In the genomic region with DNA sequence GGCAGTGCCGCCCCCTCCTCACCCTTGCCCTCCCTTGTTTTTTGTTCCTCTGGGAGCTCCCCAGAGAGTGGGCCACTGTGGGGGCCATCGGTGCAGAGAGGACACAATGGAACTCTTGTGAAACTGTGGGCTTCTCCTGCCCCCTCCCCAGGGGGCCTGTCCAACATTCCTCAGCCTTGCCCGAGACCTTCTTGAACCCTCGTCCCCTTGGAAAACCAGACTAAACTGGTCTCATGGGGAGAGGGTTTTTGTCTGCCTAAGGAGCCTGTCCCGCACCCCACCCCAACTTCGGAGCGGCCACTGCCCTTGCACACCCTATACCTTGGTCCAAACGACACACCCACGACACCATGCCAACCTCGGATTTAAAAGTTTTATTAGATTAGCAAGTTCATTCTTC, we compare ENCODE assay signal across 20 cellular contexts.
"Had no signal": no experiment of that assay in that cellular context is flagged by ENCODE, and none has a peak within 500 bp of the region (broad histone marks: within the 10 kb centered on the region; RNA-seq: fewer than 3 reads in every experiment).

No MANE protein-coding gene starts in this region.

- H3K27ac Mint-ChIP-seq: activated CD4-positive, alpha-beta T cell treated with anti-CD3 and anti-CD28 coated beads for 36 hours; activated CD8-positive, alpha-beta memory T cell treated with anti-CD3 and anti-CD28 coated beads, Interleukin-2, amount 10 ng/mL, durations not matched to agents 7 days and 5 days; activated naive CD8-positive, alpha-beta T cell treated with anti-CD3 and anti-CD28 coated beads, Interleukin-2, amount 10 ng/mL, durations not matched to agents 7 days and 5 days had no signal

- H3K9ac ChIP-seq: parathyroid adenoma had no signal

- H3K36me3 ChIP-seq: left ventricle myocardium inferior, neutrophil had no signal

- FAIRE-seq: urothelium cell line had no signal

- H3K9me3 Mint-ChIP-seq: activated naive CD8-positive, alpha-beta T cell treated with anti-CD3 and anti-CD28 coated beads, Interleukin-2, amount 10 ng/mL, durations not matched to agents 7 days and 5 days had no signal

- H3K79me2 ChIP-seq: parathyroid adenoma had no signal

- H3K9me3 ChIP-seq: left ventricle myocardium inferior, neutrophil had no signal

- H3K4me1 ChIP-seq: parathyroid adenoma had no signal

- H3K36me3 Mint-ChIP-seq: activated CD8-positive, alpha-beta memory T cell treated with anti-CD3 and anti-CD28 coated beads, Interleukin-2, amount 10 ng/mL, durations not matched to agents 7 days and 5 days; activated naive CD8-positive, alpha-beta T cell treated with anti-CD3 and anti-CD28 coated beads, Interleukin-2, amount 10 ng/mL, durations not matched to agents 7 days and 5 days had no signal

- H2AFZ ChIP-seq: parathyroid adenoma had no signal

- H3K27ac ChIP-seq: left ventricle myocardium inferior, neutrophil, parathyroid adenoma, VCaP had no signal

- H3K4me3 ChIP-seq: left ventricle myocardium inferior had no signal

- DNase-seq: activated CD4-positive, alpha-beta T cell treated with anti-CD3 and anti-CD28 coated beads for 36 hours; activated CD4-positive, alpha-beta T cell treated with anti-CD3 and anti-CD28 coated beads, Interleukin-2, amount 50 U/mL, for 48 hours; activated CD8-positive, alpha-beta memory T cell treated with anti-CD3 and anti-CD28 coated beads, Interleukin-2, amount 10 ng/mL, durations not matched to agents 7 days and 5 days; activated naive CD4-positive, alpha-beta T cell; activated naive CD8-positive, alpha-beta T cell treated with anti-CD3 and anti-CD28 coated beads, Interleukin-2, amount 10 ng/mL, durations not matched to agents 7 days and 5 days; amygdala; foreskin melanocyte; head of caudate nucleus; left ventricle myocardium inferior; mammary epithelial cell; stimulated activated CD4-positive, alpha-beta T cell treated with anti-CD3 and anti-CD28 coated beads, Interleukin-12 subunit alpha, Interleukin-12 subunit beta, amount 100 ng/mL, for 4 hours; stimulated activated CD4-positive, alpha-beta T cell treated with anti-CD3 and anti-CD28 coated beads, Interleukin-1b, Interleukin-23, amount 100 ng/mL, for 48 hours; stimulated activated CD8-positive, alpha-beta memory T cell treated with anti-CD3 and anti-CD28 coated beads, Interleukin-4, amount 100 ng/mL, for 48 hours; stimulated activated naive CD4-positive, alpha-beta T cell; SW 1271; T-helper 2 cell had no signal

- H3K4me1 Mint-ChIP-seq: activated CD4-positive, alpha-beta T cell treated with anti-CD3 and anti-CD28 coated beads for 36 hours; activated CD8-positive, alpha-beta memory T cell treated with anti-CD3 and anti-CD28 coated beads, Interleukin-2, amount 10 ng/mL, durations not matched to agents 7 days and 5 days; activated naive CD8-positive, alpha-beta T cell treated with anti-CD3 and anti-CD28 coated beads, Interleukin-2, amount 10 ng/mL, durations not matched to agents 7 days and 5 days had no signal

- H3K4me3 Mint-ChIP-seq: activated CD4-positive, alpha-beta T cell treated with anti-CD3 and anti-CD28 coated beads for 36 hours; activated CD8-positive, alpha-beta memory T cell treated with anti-CD3 and anti-CD28 coated beads, Interleukin-2, amount 10 ng/mL, durations not matched to agents 7 days and 5 days; activated naive CD8-positive, alpha-beta T cell treated with anti-CD3 and anti-CD28 coated beads, Interleukin-2, amount 10 ng/mL, durations not matched to agents 7 days and 5 days had no signal
